ENCODE assay signal across 1 cellular context in the genomic region with DNA sequence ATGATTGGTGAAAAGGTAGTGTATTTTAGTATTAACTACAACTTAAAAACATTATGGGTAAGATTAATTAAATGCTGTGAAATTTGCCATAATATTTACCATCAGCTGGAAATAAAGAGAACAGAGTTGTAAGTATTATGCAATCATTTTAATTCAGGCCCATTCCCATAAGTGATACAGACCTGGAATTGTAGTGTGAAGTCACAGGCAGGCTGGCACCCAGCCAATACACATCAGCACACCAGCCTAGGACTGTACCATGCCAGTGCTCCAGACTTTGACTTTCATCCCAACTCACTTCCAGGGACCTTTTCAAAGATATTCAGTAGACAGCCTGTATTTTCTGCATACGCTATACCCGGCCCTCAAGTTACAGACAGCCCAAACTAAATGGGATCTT.
TF ChIP-seq lines count a peak whose summit lies in the region.

No MANE protein-coding gene starts in this region.

TF ChIP-seq in K562, 482 proteins besides CTCF, POLR2A, EP300 and RAD21 (continued from another document):
- no peak for TF ChIP-seq ZNF12 (CRISPR knock-in tag; IDR thresholded peaks at IDR 0.05)
- TF ChIP-seq ZBTB43 (CRISPR knock-in tag; IDR thresholded peaks at IDR 0.05): no peak
- TF ChIP-seq BACH1 (tag; IDR thresholded peaks at IDR 0.05): no peak
- TF ChIP-seq GATAD2B (IDR thresholded peaks at IDR 0.05; ENCODE audit: borderline replicate concordance): no peak
TF ChIP-seq in K562: peak in this region for 3.
